ENCODE assay signal across 19 cellular contexts in genomic region chr7:158098125-158099030, GRCh38.
DNase-seq lines count a peak whose midpoint lies in the region; ATAC-seq, FAIRE-seq and TF ChIP-seq lines count a peak whose summit lies in the region.
"Had no signal": no experiment of that assay in that cellular context is flagged by ENCODE, and none has a peak within 500 bp of the region (broad histone marks: within the 10 kb centered on the region; RNA-seq: fewer than 3 reads in every experiment).

No MANE protein-coding gene starts in this region.

- H2AFZ ChIP-seq in HepG2 (ENCODE audit: low read length) (no peak overlapping the region), mammary epithelial cell (ENCODE audit: low read depth, low read length) (no peak overlapping the region)

- H3K4me3 ChIP-seq in right atrium auricular region (no peak overlapping the region), HepG2 (replicated peaks in 1 of 3; ENCODE audit: insufficient read depth in 1 of 3, low read depth in 2 of 3, low read length in 3 of 3) (no peak overlapping the region), spleen (no peak overlapping the region), mammary epithelial cell (replicated peaks in 1 of 3; ENCODE audit: insufficient read depth in 1 of 3, low read depth in 2 of 3, low read length in 3 of 3) (no peak overlapping the region)
- H3K4me3 ChIP-seq: GM12878, MG63 had no signal

- CTCF ChIA-PET in HepG2 (lab: Yijun Ruan, JAX; ENCODE audit: low intra/inter-chr PET ratio, low total read pairs): no interaction called here
- CTCF ChIA-PET in mammary epithelial cell (lab: Charles Lee; ENCODE audit: low non-redundant PET): no interaction called here

- 0 out of 2 replicates have a peak, but pooled peaks cover 3% of the 10 kb centered on the region for H4K20me1 ChIP-seq in HepG2 (ENCODE audit: insufficient read depth, low read length)
- H4K20me1 ChIP-seq in mammary epithelial cell (ENCODE audit: insufficient read depth, low read length): no peaks in the 10 kb centered on the region

- no peaks in the 10 kb centered on the region for H3K9me3 ChIP-seq in right atrium auricular region
- H3K9me3 ChIP-seq in HepG2 (ENCODE audit: low read length): no peaks in the 10 kb centered on the region
- peaks cover 0 to 12% (median 0%) of the 10 kb centered on the region in 8 donors for H3K9me3 ChIP-seq in spleen
- peaks cover 16% of the 10 kb centered on the region for H3K9me3 ChIP-seq in mammary epithelial cell (replicated peaks; ENCODE audit: insufficient read depth, low read length)
- H3K9me3 ChIP-seq: MG63 had no signal

- dilution Hi-C loops in mammary epithelial cell (cut with HindIII; ENCODE audit: low sequenced_read_pairs): no loop called here

- no peaks in the 10 kb centered on the region for H3K79me2 ChIP-seq in HepG2 (ENCODE audit: insufficient read depth, low read length)
- H3K79me2 ChIP-seq in mammary epithelial cell (ENCODE audit: insufficient read depth, low read length): no peaks in the 10 kb centered on the region

- intact Hi-C loops in left cardiac atrium (cut with DNase I): no loop called here
- intact Hi-C loops in HepG2 (cut with micrococcal nuclease; ENCODE audit: unreplicated experiment): no loop called here
- intact Hi-C loops in spleen (cut with DNase I; ENCODE audit: low total_unique reads): no loop called here
- intact Hi-C loops in mammary epithelial cell (cut with micrococcal nuclease): no loop called here

- H3K9ac ChIP-seq in HepG2 (ENCODE audit: insufficient read depth, low read depth, low read length) (no peak overlapping the region), mammary epithelial cell (ENCODE audit: insufficient read depth, low read length) (no peak overlapping the region)

- peak; percentile 28 for DNase-seq in right atrium auricular region (ENCODE audit: low spot score)
- DNase-seq in left cardiac atrium: no peak
- no peak for DNase-seq in HepG2 (ENCODE audit: low spot score)
- DNase-seq in spleen: peak; percentile 69
- DNase-seq in mammary epithelial cell: no peak
- no peak for DNase-seq in frontal cortex (ENCODE audit: low spot score in 2 of 2)
- no peak for DNase-seq in SHP77 (lab: John Stamatoyannopoulos, UW)
- DNase-seq: GDM1, Karpas-422, MG63, NCI-H1092, NCI-H146, NCI-H2227 treated with DMSO at 0.1 percent for 48 hours, NCI-H524, SHP77 treated with DMSO at 0.1 percent for 48 hours had no signal

- FAIRE-seq in HepG2 (lab: Jason Lieb, UNC): no peak
- no peak for FAIRE-seq in frontal cortex (lab: Jason Lieb, UNC)
- FAIRE-seq: GM12878 had no signal

- ATAC-seq in left cardiac atrium (no peak), HepG2 (peak; percentile 28; the same call in 2 of the 3 replicates), HG03196 (IDR thresholded peaks at IDR 0.05; ENCODE audit: unreplicated experiment) (no peak)
- ATAC-seq: GM12878, HCT116 had no signal

- WGBS in HepG2 (ENCODE audit: low lambda C conversion rate): 89% methylated on average over 34 of the region's 54 CpGs
- 93 to 95% (median 95%) methylated on average over 45 to 54 of the region's 54 CpGs for WGBS in spleen, 5 donors
- WGBS in mammary epithelial cell (ENCODE audit: low coverage, missing lambda C conversion rate): 90% methylated on average over 12 of the region's 54 CpGs

- TF ChIP-seq EP300 in HepG2 (IDR thresholded peaks at IDR 0.05; ENCODE audit: low read depth in 2 of 2, low read length in 2 of 2) (no peak), HepG2 (CRISPR knock-in tag; IDR thresholded peaks at IDR 0.05; ENCODE audit: borderline replicate concordance) (no peak)

- H3K4me1 ChIP-seq in right atrium auricular region: no peaks in the 10 kb centered on the region
- no peaks in the 10 kb centered on the region for H3K4me1 ChIP-seq in HepG2 (ENCODE audit: insufficient read depth, low read length)
- H3K4me1 ChIP-seq in spleen: no peaks in the 10 kb centered on the region
- no peaks in the 10 kb centered on the region for H3K4me1 ChIP-seq in mammary epithelial cell (ENCODE audit: insufficient read depth, low read length)

- TF ChIP-seq RAD21 in HepG2 (CRISPR knock-in tag; IDR thresholded peaks at IDR 0.05): no peak

- no TSS peak for BruUV-seq in HepG2 (replicated peaks; lab: Mats Ljungman, UMichigan)
- BruUV-seq in mammary epithelial cell (replicated peaks; lab: Mats Ljungman, UMichigan): no TSS peak

- H3K36me3 ChIP-seq in right atrium auricular region (no peaks in the 10 kb centered on the region), HepG2 (replicated peaks in 1 of 2; ENCODE audit: control insufficient read depth in 1 of 2, insufficient read depth in 2 of 2, low read length in 2 of 2) (no peaks in the 10 kb centered on the region), spleen (no peaks in the 10 kb centered on the region), mammary epithelial cell (ENCODE audit: insufficient read depth, low read length) (no peaks in the 10 kb centered on the region)
- H3K36me3 ChIP-seq: MG63 had no signal

- no peaks in the 10 kb centered on the region for H3K27me3 ChIP-seq in right atrium auricular region
- no peaks in the 10 kb centered on the region for H3K27me3 ChIP-seq in HepG2 (ENCODE audit: control insufficient read depth in 1 of 2, insufficient read depth in 2 of 2, low read length in 2 of 2)
- peaks cover 0 to 16% (median 0%) of the 10 kb centered on the region in 7 donors for H3K27me3 ChIP-seq in spleen (replicated peaks in 1 of 7)
- H3K27me3 ChIP-seq in mammary epithelial cell (ENCODE audit: insufficient read depth, low read length): no peaks in the 10 kb centered on the region
- H3K27me3 ChIP-seq: MG63 had no signal

- in situ Hi-C loops in HepG2 (cut with HindIII; ENCODE audit: extremely low pct_ligation_motif_present, low pct_unique_long_range_greater_than_20kb): no loop called here
- in situ Hi-C loops in mammary epithelial cell (cut with MboI; ENCODE audit: low sequenced_read_pairs in 2 of 2): no loop called here

- TF ChIP-seq CTCF in right atrium auricular region (IDR thresholded peaks at IDR 0.05): no peak
- TF ChIP-seq CTCF in HepG2 (CRISPR knock-in tag; IDR thresholded peaks at IDR 0.05): no peak
- TF ChIP-seq CTCF in spleen (IDR thresholded peaks at IDR 0.05 in 8 of 11, conservative IDR thresholded peaks at IDR 0.05 in 3 of 11): no peak
- TF ChIP-seq CTCF in mammary epithelial cell (conservative IDR thresholded peaks at IDR 0.05 in 1 of 2, IDR thresholded peaks at IDR 0.05 in 1 of 2; ENCODE audit: extremely low read depth in 1 of 2, insufficient read depth in 1 of 2, low read depth in 1 of 2, low read length in 2 of 2): no peak

- POLR2A ChIA-PET in HepG2 (lab: Yijun Ruan, JAX): no interaction called here

- TF ChIP-seq POLR2A in HepG2 (IDR thresholded peaks at IDR 0.05; ENCODE audit: insufficient read depth in 1 of 2, low read depth in 2 of 2, low read length in 2 of 2) (no peak), spleen (IDR thresholded peaks at IDR 0.05) (no peak)

- H3K27ac ChIP-seq in right atrium auricular region (no peak overlapping the region), HepG2 (ENCODE audit: extremely low read length, insufficient read depth, low read length) (no peak overlapping the region), spleen (no peak overlapping the region), mammary epithelial cell (ENCODE audit: insufficient read depth, low read depth, low read length) (no peak overlapping the region)
- H3K27ac ChIP-seq: C4-2B had no signal

- H3K4me2 ChIP-seq in HepG2 (ENCODE audit: low read depth, low read length) (no peak overlapping the region), mammary epithelial cell (ENCODE audit: insufficient read depth, low read depth, low read length) (no peak overlapping the region)

TF ChIP-seq in HepG2, 621 proteins besides CTCF, POLR2A, EP300 and RAD21:
- TF ChIP-seq MTERF4 (CRISPR knock-in tag; IDR thresholded peaks at IDR 0.05): no peak
- TF ChIP-seq ZNF891 (CRISPR knock-in tag; IDR thresholded peaks at IDR 0.05): no peak
- no peak for TF ChIP-seq KAT7 (CRISPR knock-in tag; IDR thresholded peaks at IDR 0.05; ENCODE audit: borderline replicate concordance)

Comparison
In these comparisons a context has a peak if more than half of its experiments do, and no peak if none do; other contexts are left out.
1. DNase-seq: peak in right atrium auricular region (single experiment) and spleen (single experiment); none in left cardiac atrium (single experiment), HepG2 (single experiment), mammary epithelial cell (single experiment), frontal cortex (0 of 2) and SHP77 (0 of 2).